14 cellular contexts compared by ENCODE assay signal in the genomic region with DNA sequence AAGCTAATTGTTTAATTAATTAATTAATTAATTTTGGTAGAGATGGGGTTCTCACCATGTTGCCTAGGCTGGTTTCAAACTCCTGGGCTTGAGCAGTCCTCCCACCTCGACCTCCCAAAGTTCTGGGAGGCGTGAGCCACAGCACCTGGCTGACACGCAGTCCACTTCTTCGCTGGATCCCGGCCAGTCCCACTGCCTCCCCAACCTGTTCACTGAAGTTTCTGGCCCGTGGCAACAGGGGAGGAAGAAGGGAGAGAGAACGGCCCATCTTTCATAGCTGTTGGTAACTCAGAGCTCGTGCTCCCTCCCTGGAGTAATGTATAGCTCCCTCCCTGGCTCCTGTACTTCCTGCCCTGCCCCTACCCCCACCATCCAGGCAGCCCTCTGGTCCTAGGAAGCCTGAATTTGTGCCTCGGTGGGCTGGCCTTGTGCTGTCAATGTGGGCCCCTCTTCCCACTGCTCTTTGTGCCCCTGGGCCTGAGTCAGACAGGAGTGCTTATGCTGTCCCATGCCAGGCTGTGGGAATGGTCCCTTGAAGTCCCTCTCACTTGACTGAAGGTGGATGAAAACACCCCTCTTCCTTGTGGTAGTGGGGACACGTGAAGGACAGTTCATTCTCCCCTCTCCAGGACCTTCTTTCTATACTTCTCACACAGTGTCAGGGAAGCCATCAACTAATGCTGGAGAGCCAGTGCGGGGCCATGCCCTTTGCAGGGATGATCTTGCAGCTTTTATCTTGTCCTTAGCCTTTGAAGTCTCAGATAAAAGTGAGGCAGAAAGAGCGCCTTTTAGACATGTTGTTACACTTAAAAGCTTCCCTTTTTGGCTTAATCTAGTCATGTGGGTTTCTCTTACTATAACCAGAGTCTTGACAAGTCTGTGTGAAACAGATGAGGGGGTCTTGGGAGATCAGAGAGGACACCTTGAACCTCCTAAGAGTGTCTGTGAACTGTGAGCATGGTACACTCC. TPM values are rescaled to one million over a fixed set of nuclear protein-coding genes. Genes with fewer than 3 reads are reported as not detected.
"Had no signal": no experiment of that assay in that cellular context is flagged by ENCODE, and none has a peak within 500 bp of the region (broad histone marks: within the 10 kb centered on the region; RNA-seq: fewer than 3 reads in every experiment).

No MANE protein-coding gene starts in this region.

- H3K4me3 ChIP-seq: cardiac muscle cell, tibial artery, uterus had no signal

- ATAC-seq: natural killer cell treated with Interleukin-12 subunit alpha and Interleukin-12 subunit beta and Interleukin-15 and Interleukin-18, amount 100 ng/mL, for 72 hours had no signal

- H3K36me3 ChIP-seq: cardiac muscle cell, uterus had no signal

- H3K27ac ChIP-seq: cardiac muscle cell, tibial artery, VCaP had no signal

- H3K4me1 ChIP-seq: uterus had no signal

- H3K9me3 ChIP-seq: tibial artery, uterus had no signal

- H3K27me3 ChIP-seq: cardiac muscle cell, tibial artery, uterus had no signal

- DNase-seq: activated CD4-positive, alpha-beta T cell treated with anti-CD3 and anti-CD28 coated beads, Interleukin-2, amount 50 U/mL, for 4 hours; activated effector memory CD4-positive, alpha-beta T cell treated with Interleukin-2 at 50 U/mL for 16 hours; activated naive CD4-positive, alpha-beta T cell treated with anti-CD3 and anti-CD28 coated beads, Interleukin-2, amount 50 U/mL, for 16 hours; activated T-cell treated with anti-CD3 and anti-CD28 coated beads, Interleukin-2, amount 50 U/mL, for 48 hours; immature natural killer cell; stimulated activated CD8-positive, alpha-beta memory T cell treated with anti-CD3 and anti-CD28 coated beads, Interleukin-4, amount 100 ng/mL, for 48 hours; stimulated activated naive CD4-positive, alpha-beta T cell treated with Interleukin-2 at 50 U/mL for 16 hours; SW 1271; T-helper 2 cell; tibial artery had no signal

RNA-seq across cellular contexts. Expression of a gene that starts 38.1 kb away (rescaled TPM):
- total RNA-seq: natural killer cell treated with Interleukin-12 subunit alpha and Interleukin-12 subunit beta and Interleukin-15 and Interleukin-18, amount 100 ng/mL, for 72 hours had no signal
- polyA plus RNA-seq: immature natural killer cell had no signal
